In the genomic region with DNA sequence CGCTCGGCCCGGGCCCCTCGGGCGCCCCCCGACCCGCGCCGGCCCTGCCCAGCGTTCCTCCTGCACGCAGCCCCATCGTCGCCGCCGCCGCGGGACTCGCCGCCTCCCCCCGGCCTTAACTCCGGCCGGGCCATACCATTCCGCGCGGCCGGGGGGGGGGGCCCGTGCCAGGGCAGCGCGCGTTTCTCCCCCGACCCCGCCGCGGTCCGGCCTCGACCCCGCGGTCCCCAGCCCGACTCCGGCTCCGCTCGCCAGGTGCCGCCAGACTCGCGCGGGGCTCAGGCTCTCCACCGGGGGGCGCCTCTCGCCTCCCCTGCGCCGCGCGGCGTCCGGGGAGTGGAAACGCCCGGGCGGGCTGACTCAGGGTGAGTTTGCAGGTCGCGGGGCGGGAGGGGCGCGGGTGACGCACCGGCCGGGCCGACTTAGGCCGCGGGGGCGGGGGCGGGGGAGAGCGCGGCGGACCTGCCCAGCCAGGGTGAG, we compare ENCODE assay signal across 1 cellular context.
TF ChIP-seq lines count a peak whose summit lies in the region.

TSS of gene SRXN1 (minus strand) at position 91 of the 480 bp plus-strand sequence. CDS start at position 76, 15 bp downstream.

TF ChIP-seq in K562, 482 proteins besides CTCF, POLR2A, EP300 and RAD21 (continued from another document):
- TF ChIP-seq HMGXB4 (CRISPR knock-in tag; IDR thresholded peaks at IDR 0.05) (peak; percentile 78; the same call in 1 of the 2 replicates), ATF7 (IDR thresholded peaks at IDR 0.05) (peak; percentile 96), MYNN (IDR thresholded peaks at IDR 0.05) (0 out of 2 replicates have a peak, but pooled peaks have one; percentile 13), MYNN (CRISPR knock-in tag; IDR thresholded peaks at IDR 0.05) (no peak), RB1 (IDR thresholded peaks at IDR 0.05; ENCODE audit: low read depth) (peak; percentile 76), C11orf30 (IDR thresholded peaks at IDR 0.05; ENCODE audit: low read depth) (peak; percentile 74; the same call in 1 of the 2 replicates), ZNF354B (CRISPR knock-in tag; IDR thresholded peaks at IDR 0.05) (no peak), RBFOX2 (IDR thresholded peaks at IDR 0.05; ENCODE audit: low read depth, low read length) (peak; percentile 82), POLR2G (IDR thresholded peaks at IDR 0.05; ENCODE audit: low read depth, low read length) (peak; percentile 81), GATAD2B (IDR thresholded peaks at IDR 0.05; ENCODE audit: borderline replicate concordance) (no peak; the same call in 1 of the 2 replicates), HMBOX1 (IDR thresholded peaks at IDR 0.05) (no peak)
